In the genomic region with DNA sequence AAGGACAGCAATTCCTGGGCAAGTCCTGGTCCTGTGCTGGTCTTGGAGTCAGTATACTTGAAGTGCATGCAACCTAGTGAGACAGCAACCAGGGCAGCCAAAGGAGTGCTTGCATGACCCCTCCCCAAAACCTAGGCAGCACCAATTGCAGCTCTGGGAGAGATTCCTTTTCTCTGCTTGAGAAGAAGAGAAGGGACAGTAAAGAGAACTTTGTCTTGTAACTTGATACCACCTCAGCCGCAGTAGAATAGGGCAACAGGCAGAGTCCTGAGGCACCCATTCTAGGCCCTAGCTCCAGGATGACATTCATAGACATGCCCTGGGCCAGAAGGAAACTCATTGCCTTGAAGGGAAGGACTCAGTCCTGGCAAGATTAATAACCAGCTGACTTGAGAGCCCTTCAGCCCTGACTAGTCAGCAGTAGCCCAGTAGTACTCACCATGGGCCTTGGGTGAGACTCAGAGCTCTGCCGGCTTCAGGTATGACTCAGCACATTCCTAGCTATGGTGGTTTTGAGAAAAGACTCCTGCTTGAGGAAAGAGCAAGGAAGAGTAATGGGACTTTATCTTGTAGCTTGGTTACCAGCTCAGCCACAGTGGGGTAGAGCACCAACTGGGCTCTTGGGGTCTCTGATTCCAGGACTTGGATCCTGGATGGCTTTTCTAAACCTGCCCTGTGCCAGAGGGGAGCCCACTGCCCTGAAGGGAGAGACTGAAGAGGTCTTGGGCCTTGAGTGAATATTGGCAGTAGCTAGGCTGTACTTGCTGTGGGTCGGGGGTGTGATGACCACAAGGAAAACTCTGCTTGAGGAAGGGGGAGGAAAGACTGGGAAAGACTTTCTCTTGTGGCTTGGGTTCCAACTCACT, we compare ENCODE assay signal across 1 cellular context.
TF ChIP-seq lines count a peak whose summit lies in the region.

No MANE protein-coding gene starts in this region.

TF ChIP-seq in K562, 482 proteins besides CTCF, POLR2A, EP300 and RAD21 (continued from another document and continues in another):
- TF ChIP-seq, protein P1, sequence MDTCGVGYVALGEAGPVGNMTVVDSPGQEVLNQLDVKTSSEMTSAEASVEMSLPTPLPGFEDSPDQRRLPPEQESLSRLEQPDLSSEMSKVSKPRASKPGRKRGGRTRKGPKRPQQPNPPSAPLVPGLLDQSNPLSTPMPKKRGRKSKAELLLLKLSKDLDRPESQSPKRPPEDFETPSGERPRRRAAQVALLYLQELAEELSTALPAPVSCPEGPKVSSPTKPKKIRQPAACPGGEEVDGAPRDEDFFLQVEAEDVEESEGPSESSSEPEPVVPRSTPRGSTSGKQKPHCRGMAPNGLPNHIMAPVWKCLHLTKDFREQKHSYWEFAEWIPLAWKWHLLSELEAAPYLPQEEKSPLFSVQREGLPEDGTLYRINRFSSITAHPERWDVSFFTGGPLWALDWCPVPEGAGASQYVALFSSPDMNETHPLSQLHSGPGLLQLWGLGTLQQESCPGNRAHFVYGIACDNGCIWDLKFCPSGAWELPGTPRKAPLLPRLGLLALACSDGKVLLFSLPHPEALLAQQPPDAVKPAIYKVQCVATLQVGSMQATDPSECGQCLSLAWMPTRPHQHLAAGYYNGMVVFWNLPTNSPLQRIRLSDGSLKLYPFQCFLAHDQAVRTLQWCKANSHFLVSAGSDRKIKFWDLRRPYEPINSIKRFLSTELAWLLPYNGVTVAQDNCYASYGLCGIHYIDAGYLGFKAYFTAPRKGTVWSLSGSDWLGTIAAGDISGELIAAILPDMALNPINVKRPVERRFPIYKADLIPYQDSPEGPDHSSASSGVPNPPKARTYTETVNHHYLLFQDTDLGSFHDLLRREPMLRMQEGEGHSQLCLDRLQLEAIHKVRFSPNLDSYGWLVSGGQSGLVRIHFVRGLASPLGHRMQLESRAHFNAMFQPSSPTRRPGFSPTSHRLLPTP (IDR thresholded peaks at IDR 0.05; ENCODE audit: borderline replicate concordance, extremely low read depth, insufficient read length), result no peak
- TF ChIP-seq ZC3H8 (IDR thresholded peaks at IDR 0.05) (no peak), ZNF436 (CRISPR knock-in tag; IDR thresholded peaks at IDR 0.05) (no peak), RFX7 (CRISPR knock-in tag; IDR thresholded peaks at IDR 0.05) (no peak), POLR3G (IDR thresholded peaks at IDR 0.05; ENCODE audit: extremely low read depth, insufficient read length, insufficient replicate concordance) (no peak), SMAD3 (CRISPR knock-in tag; conservative IDR thresholded peaks at IDR 0.05) (no peak), GATAD2B (IDR thresholded peaks at IDR 0.05; ENCODE audit: borderline replicate concordance) (0 out of 2 replicates have a peak, but pooled peaks have one; percentile 27), RCOR1 (IDR thresholded peaks at IDR 0.05; ENCODE audit: borderline replicate concordance in 1 of 2, low read depth in 2 of 2, low read length in 2 of 2) (no peak), ZNF445 (CRISPR knock-in tag; IDR thresholded peaks at IDR 0.05; ENCODE audit: low read depth) (0 out of 2 replicates have a peak, but pooled peaks have one; percentile 44), ZNF551 (CRISPR knock-in tag; IDR thresholded peaks at IDR 0.05) (no peak), ZKSCAN8 (CRISPR knock-in tag; IDR thresholded peaks at IDR 0.05) (no peak), HDAC3 (IDR thresholded peaks at IDR 0.05; ENCODE audit: borderline replicate concordance, partially characterized antibody) (no peak), ZNF316 (IDR thresholded peaks at IDR 0.05) (peak; percentile 99), ZNF184 (CRISPR knock-in tag; IDR thresholded peaks at IDR 0.05) (no peak), CCAR2 (IDR thresholded peaks at IDR 0.05; ENCODE audit: low read depth, low read length) (no peak), RAD51 (IDR thresholded peaks at IDR 0.05; ENCODE audit: borderline replicate concordance, low read depth) (no peak; the same call in 1 of the 2 replicates), GABPA (tag; conservative IDR thresholded peaks at IDR 0.05; ENCODE audit: low read depth) (no peak), PHF20 (IDR thresholded peaks at IDR 0.05; ENCODE audit: partially characterized antibody) (no peak), GTF2E2 (tag; IDR thresholded peaks at IDR 0.05) (no peak), ARID1B (IDR thresholded peaks at IDR 0.05) (peak; percentile 80), SMARCB1 (IDR thresholded peaks at IDR 0.05; ENCODE audit: insufficient read length, low read depth) (no peak), RB1 (IDR thresholded peaks at IDR 0.05; ENCODE audit: low read depth) (no peak), ZSCAN32 (CRISPR knock-in tag; IDR thresholded peaks at IDR 0.05) (no peak), SRF (CRISPR knock-in tag; IDR thresholded peaks at IDR 0.05) (no peak), SIX5 (IDR thresholded peaks at IDR 0.05; ENCODE audit: borderline replicate concordance in 1 of 2, insufficient read depth in 1 of 2, low read depth in 1 of 2, low read length in 2 of 2) (no peak), RBM15 (IDR thresholded peaks at IDR 0.05; ENCODE audit: insufficient read depth, low read length) (no peak), ZNF384 (IDR thresholded peaks at IDR 0.05; ENCODE audit: low read depth, low read length) (no peak), HNRNPH1 (optimal IDR thresholded peaks at IDR 0.05; ENCODE audit: low read depth, low read length) (no peak), ETV5 (CRISPR knock-in tag; IDR thresholded peaks at IDR 0.05; ENCODE audit: low read depth) (no peak), HSF4 (CRISPR knock-in tag; IDR thresholded peaks at IDR 0.05; ENCODE audit: borderline replicate concordance) (no peak), ZNF354B (CRISPR knock-in tag; IDR thresholded peaks at IDR 0.05) (0 out of 2 replicates have a peak, but pooled peaks have one; percentile 24), PML (IDR thresholded peaks at IDR 0.05; ENCODE audit: low read length) (no peak), SIRT6 (IDR thresholded peaks at IDR 0.05; ENCODE audit: low read depth, low read length) (no peak), ELF2 (CRISPR knock-in tag; IDR thresholded peaks at IDR 0.05) (no peak), ZNF696 (CRISPR knock-in tag; conservative IDR thresholded peaks at IDR 0.05) (no peak), SLC30A9 (CRISPR knock-in tag; IDR thresholded peaks at IDR 0.05) (no peak), HMG20B (CRISPR knock-in tag; IDR thresholded peaks at IDR 0.05) (no peak), KDM2B (CRISPR knock-in tag; IDR thresholded peaks at IDR 0.05) (no peak), PTTG1 (tag; IDR thresholded peaks at IDR 0.05; ENCODE audit: low read depth) (no peak), CHD1 (IDR thresholded peaks at IDR 0.05; ENCODE audit: low read length) (no peak), GATA2 (CRISPR knock-in tag; IDR thresholded peaks at IDR 0.05) (no peak), ZNF133 (CRISPR knock-in tag; IDR thresholded peaks at IDR 0.05) (no peak), SAFB (IDR thresholded peaks at IDR 0.05; ENCODE audit: borderline replicate concordance, low read depth, low read length) (no peak), ZNF408 (CRISPR knock-in tag; IDR thresholded peaks at IDR 0.05; ENCODE audit: low read depth) (no peak), ZNF140 (CRISPR knock-in tag; IDR thresholded peaks at IDR 0.05) (no peak), KDM4B (IDR thresholded peaks at IDR 0.05; ENCODE audit: borderline replicate concordance in 2 of 2, low read depth in 1 of 2) (no peak), SIN3A (IDR thresholded peaks at IDR 0.05; ENCODE audit: borderline replicate concordance in 2 of 2, control insufficient read depth in 1 of 2, low read depth in 2 of 2, low read length in 2 of 2) (peak in 1 of 2 experiments; percentile 44; a peak in 1 of 4 replicates), HDAC6 (IDR thresholded peaks at IDR 0.05; ENCODE audit: low read depth, low read length) (no peak), ZEB2 (IDR thresholded peaks at IDR 0.05) (no peak), RBFOX2 (IDR thresholded peaks at IDR 0.05; ENCODE audit: low read depth, low read length) (0 out of 2 replicates have a peak, but pooled peaks have one; percentile 10), ZNF143 (CRISPR knock-in tag; IDR thresholded peaks at IDR 0.05) (no peak)
- TF ChIP-seq, protein P2, sequence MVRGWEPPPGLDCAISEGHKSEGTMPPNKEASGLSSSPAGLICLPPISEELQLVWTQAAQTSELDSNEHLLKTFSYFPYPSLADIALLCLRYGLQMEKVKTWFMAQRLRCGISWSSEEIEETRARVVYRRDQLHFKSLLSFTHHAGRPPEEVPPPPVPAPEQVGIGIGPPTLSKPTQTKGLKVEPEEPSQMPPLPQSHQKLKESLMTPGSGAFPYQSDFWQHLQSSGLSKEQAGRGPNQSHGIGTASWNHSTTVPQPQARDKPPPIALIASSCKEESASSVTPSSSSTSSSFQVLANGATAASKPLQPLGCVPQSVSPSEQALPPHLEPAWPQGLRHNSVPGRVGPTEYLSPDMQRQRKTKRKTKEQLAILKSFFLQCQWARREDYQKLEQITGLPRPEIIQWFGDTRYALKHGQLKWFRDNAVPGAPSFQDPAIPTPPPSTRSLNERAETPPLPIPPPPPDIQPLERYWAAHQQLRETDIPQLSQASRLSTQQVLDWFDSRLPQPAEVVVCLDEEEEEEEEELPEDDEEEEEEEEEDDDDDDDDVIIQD (CRISPR knock-in tag; IDR thresholded peaks at IDR 0.05), result no peak
- TF ChIP-seq, protein P3, sequence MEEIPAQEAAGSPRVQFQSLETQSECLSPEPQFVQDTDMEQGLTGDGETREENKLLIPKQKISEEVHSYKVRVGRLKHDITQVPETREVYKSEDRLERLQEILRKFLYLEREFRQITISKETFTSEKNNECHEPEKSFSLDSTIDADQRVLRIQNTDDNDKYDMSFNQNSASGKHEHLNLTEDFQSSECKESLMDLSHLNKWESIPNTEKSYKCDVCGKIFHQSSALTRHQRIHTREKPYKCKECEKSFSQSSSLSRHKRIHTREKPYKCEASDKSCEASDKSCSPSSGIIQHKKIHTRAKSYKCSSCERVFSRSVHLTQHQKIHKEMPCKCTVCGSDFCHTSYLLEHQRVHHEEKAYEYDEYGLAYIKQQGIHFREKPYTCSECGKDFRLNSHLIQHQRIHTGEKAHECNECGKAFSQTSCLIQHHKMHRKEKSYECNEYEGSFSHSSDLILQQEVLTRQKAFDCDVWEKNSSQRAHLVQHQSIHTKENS (CRISPR knock-in tag; IDR thresholded peaks at IDR 0.05), result no peak
- TF ChIP-seq, protein P4, sequence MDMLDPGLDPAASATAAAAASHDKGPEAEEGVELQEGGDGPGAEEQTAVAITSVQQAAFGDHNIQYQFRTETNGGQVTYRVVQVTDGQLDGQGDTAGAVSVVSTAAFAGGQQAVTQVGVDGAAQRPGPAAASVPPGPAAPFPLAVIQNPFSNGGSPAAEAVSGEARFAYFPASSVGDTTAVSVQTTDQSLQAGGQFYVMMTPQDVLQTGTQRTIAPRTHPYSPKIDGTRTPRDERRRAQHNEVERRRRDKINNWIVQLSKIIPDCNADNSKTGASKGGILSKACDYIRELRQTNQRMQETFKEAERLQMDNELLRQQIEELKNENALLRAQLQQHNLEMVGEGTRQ (CRISPR knock-in tag; IDR thresholded peaks at IDR 0.05), result no peak
- TF ChIP-seq, protein P5, sequence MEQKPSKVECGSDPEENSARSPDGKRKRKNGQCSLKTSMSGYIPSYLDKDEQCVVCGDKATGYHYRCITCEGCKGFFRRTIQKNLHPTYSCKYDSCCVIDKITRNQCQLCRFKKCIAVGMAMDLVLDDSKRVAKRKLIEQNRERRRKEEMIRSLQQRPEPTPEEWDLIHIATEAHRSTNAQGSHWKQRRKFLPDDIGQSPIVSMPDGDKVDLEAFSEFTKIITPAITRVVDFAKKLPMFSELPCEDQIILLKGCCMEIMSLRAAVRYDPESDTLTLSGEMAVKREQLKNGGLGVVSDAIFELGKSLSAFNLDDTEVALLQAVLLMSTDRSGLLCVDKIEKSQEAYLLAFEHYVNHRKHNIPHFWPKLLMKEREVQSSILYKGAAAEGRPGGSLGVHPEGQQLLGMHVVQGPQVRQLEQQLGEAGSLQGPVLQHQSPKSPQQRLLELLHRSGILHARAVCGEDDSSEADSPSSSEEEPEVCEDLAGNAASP (IDR thresholded peaks at IDR 0.05), result no peak
- TF ChIP-seq, protein P6, sequence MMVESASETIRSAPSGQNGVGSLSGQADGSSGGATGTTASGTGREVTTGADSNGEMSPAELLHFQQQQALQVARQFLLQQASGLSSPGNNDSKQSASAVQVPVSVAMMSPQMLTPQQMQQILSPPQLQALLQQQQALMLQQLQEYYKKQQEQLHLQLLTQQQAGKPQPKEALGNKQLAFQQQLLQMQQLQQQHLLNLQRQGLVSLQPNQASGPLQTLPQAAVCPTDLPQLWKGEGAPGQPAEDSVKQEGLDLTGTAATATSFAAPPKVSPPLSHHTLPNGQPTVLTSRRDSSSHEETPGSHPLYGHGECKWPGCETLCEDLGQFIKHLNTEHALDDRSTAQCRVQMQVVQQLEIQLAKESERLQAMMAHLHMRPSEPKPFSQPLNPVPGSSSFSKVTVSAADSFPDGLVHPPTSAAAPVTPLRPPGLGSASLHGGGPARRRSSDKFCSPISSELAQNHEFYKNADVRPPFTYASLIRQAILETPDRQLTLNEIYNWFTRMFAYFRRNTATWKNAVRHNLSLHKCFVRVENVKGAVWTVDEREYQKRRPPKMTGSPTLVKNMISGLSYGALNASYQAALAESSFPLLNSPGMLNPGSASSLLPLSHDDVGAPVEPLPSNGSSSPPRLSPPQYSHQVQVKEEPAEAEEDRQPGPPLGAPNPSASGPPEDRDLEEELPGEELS (CRISPR knock-in tag; IDR thresholded peaks at IDR 0.05; ENCODE audit: borderline replicate concordance), result no peak
- TF ChIP-seq, protein P7, sequence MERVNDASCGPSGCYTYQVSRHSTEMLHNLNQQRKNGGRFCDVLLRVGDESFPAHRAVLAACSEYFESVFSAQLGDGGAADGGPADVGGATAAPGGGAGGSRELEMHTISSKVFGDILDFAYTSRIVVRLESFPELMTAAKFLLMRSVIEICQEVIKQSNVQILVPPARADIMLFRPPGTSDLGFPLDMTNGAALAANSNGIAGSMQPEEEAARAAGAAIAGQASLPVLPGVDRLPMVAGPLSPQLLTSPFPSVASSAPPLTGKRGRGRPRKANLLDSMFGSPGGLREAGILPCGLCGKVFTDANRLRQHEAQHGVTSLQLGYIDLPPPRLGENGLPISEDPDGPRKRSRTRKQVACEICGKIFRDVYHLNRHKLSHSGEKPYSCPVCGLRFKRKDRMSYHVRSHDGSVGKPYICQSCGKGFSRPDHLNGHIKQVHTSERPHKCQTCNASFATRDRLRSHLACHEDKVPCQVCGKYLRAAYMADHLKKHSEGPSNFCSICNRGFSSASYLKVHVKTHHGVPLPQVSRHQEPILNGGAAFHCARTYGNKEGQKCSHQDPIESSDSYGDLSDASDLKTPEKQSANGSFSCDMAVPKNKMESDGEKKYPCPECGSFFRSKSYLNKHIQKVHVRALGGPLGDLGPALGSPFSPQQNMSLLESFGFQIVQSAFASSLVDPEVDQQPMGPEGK (CRISPR knock-in tag; IDR thresholded peaks at IDR 0.05; ENCODE audit: borderline replicate concordance), result no peak
- TF ChIP-seq, protein P8, sequence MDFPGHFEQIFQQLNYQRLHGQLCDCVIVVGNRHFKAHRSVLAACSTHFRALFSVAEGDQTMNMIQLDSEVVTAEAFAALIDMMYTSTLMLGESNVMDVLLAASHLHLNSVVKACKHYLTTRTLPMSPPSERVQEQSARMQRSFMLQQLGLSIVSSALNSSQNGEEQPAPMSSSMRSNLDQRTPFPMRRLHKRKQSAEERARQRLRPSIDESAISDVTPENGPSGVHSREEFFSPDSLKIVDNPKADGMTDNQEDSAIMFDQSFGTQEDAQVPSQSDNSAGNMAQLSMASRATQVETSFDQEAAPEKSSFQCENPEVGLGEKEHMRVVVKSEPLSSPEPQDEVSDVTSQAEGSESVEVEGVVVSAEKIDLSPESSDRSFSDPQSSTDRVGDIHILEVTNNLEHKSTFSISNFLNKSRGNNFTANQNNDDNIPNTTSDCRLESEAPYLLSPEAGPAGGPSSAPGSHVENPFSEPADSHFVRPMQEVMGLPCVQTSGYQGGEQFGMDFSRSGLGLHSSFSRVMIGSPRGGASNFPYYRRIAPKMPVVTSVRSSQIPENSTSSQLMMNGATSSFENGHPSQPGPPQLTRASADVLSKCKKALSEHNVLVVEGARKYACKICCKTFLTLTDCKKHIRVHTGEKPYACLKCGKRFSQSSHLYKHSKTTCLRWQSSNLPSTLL (IDR thresholded peaks at IDR 0.05), result no peak
